In the genomic region with DNA sequence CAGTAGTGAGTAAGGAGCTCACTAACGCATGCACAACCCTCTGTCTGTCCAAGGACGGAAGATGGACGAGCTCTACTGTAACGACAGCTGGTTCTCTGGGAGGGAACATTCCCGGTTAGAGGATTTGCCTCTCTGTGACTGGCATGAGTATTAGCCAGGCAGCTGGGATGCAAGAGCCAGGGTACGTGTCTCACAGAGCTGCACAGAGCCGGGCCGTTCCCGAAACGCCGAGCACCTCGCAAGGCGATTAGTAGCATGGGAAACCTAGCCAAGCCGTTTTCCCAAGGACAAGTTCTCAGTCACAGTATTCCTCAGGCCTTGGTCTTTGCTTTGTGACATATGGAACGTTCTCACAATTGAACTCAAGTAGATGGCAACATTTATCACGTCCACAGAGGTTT, we compare ENCODE assay signal across 9 cellular contexts.
DNase-seq lines count a peak whose midpoint lies in the region; FAIRE-seq and TF ChIP-seq lines count a peak whose summit lies in the region.
"Had no signal": no experiment of that assay in that cellular context is flagged by ENCODE, and none has a peak within 500 bp of the region (broad histone marks: within the 10 kb centered on the region; RNA-seq: fewer than 3 reads in every experiment).

No MANE protein-coding gene starts in this region.

- peaks cover 35% of the 10 kb centered on the region for H3K36me3 ChIP-seq in HUES6 (ENCODE audit: control insufficient read depth, insufficient read depth, low read length)
- H3K36me3 ChIP-seq in mammary epithelial cell (ENCODE audit: insufficient read depth, low read length), result peaks cover 22% of the 10 kb centered on the region
- no peaks in the 10 kb centered on the region for H3K36me3 ChIP-seq in mesodermal cell (ENCODE audit: control insufficient read depth, insufficient read depth, low read length)

- no peak overlapping the region for H3K4me3 ChIP-seq in HUES6 (ENCODE audit: low read depth, low read length)
- H3K4me3 ChIP-seq in mammary epithelial cell (replicated peaks in 1 of 3; ENCODE audit: insufficient read depth in 1 of 3, low read depth in 2 of 3, low read length in 3 of 3), result no peak overlapping the region
- H3K4me3 ChIP-seq in mesodermal cell (ENCODE audit: extremely low read depth, insufficient read depth, low read length, poor library complexity, severe bottlenecking), result no peak overlapping the region

- no peak for DNase-seq in mammary epithelial cell
- DNase-seq in urothelium cell line (ENCODE audit: low spot score), result peak; percentile 32
- DNase-seq in kidney tubule cell (ENCODE audit: low spot score), result no peak
- DNase-seq in activated T-cell treated with anti-CD3 and anti-CD28 coated beads, Interleukin-2, amount 50 U/mL, for 48 hours, result no peak
- DNase-seq in NOMO-1 (lab: John Stamatoyannopoulos, UW; ENCODE audit: unreplicated experiment in 2 of 2), result no peak
- DNase-seq: activated CD8-positive, alpha-beta memory T cell treated with anti-CD3 and anti-CD28 coated beads, Interleukin-2, amount 50 U/mL, for 4 hours; immature natural killer cell had no signal

- no peaks in the 10 kb centered on the region for H4K20me1 ChIP-seq in mammary epithelial cell (ENCODE audit: insufficient read depth, low read length)

- peak; percentile 17 for FAIRE-seq in urothelium cell line (lab: Jason Lieb, UNC)

- TF ChIP-seq CTCF in mammary epithelial cell (conservative IDR thresholded peaks at IDR 0.05 in 1 of 2, IDR thresholded peaks at IDR 0.05 in 1 of 2; ENCODE audit: extremely low read depth in 1 of 2, insufficient read depth in 1 of 2, low read depth in 1 of 2, low read length in 2 of 2), result no peak

- in situ Hi-C loops in mammary epithelial cell (cut with MboI; ENCODE audit: low sequenced_read_pairs in 2 of 2), result no loop called here

- CTCF ChIA-PET in mammary epithelial cell (lab: Charles Lee; ENCODE audit: low non-redundant PET), result interaction anchor here (0.7 kb wide), 2 partner anchors 92 to 93 kb away, joined by 8 to 20 read pairs; no protein-coding TSS in a partner anchor

- H3K27ac ChIP-seq in HUES6 (ENCODE audit: low read depth, low read length), result peak overlapping the region; percentile 67
- peak overlapping the region; percentile 17 for H3K27ac ChIP-seq in mammary epithelial cell (ENCODE audit: insufficient read depth, low read depth, low read length)
- peak overlapping the region; percentile 98 for H3K27ac ChIP-seq in mesodermal cell (ENCODE audit: low read depth, low read length, severe bottlenecking)

- H2AFZ ChIP-seq in mammary epithelial cell (ENCODE audit: low read depth, low read length), result peak overlapping the region; percentile 36

- intact Hi-C loops in mammary epithelial cell (cut with micrococcal nuclease), result loop anchor here (2.0 to 10.0 kb wide), 2 partner anchors 183 to 255 kb away; no protein-coding TSS in a partner anchor

- no TSS peak for BruUV-seq in mammary epithelial cell (replicated peaks; lab: Mats Ljungman, UMichigan)

- peak overlapping the region; percentile 22 for H3K9ac ChIP-seq in HUES6 (ENCODE audit: low read length)
- H3K9ac ChIP-seq in mammary epithelial cell (ENCODE audit: insufficient read depth, low read length), result no peak overlapping the region

- no peaks in the 10 kb centered on the region for H3K9me3 ChIP-seq in HUES6 (ENCODE audit: control insufficient read depth, insufficient read depth, low read depth, low read length)
- no peaks in the 10 kb centered on the region for H3K9me3 ChIP-seq in mammary epithelial cell (replicated peaks; ENCODE audit: insufficient read depth, low read length)
- H3K9me3 ChIP-seq in mesodermal cell (ENCODE audit: control insufficient read depth, low read length), result no peaks in the 10 kb centered on the region

- dilution Hi-C loops in mammary epithelial cell (cut with HindIII; ENCODE audit: low sequenced_read_pairs), result loop anchor here (10.0 kb wide), 1 partner anchor 55 kb away; no protein-coding TSS in a partner anchor

- H3K79me2 ChIP-seq in mammary epithelial cell (ENCODE audit: insufficient read depth, low read length), result no peaks in the 10 kb centered on the region

- H3K27me3 ChIP-seq in HUES6 (ENCODE audit: control insufficient read depth, insufficient read depth, low read length) (no peaks in the 10 kb centered on the region), mammary epithelial cell (ENCODE audit: insufficient read depth, low read length) (no peaks in the 10 kb centered on the region)

- peak overlapping the region; percentile 57 for H3K4me2 ChIP-seq in mammary epithelial cell (ENCODE audit: insufficient read depth, low read depth, low read length)

- H3K4me1 ChIP-seq in HUES6 (ENCODE audit: control insufficient read depth, insufficient read depth, low read length) (peaks cover 44% of the 10 kb centered on the region), mammary epithelial cell (ENCODE audit: insufficient read depth, low read length) (peaks cover 43% of the 10 kb centered on the region), mesodermal cell (ENCODE audit: control insufficient read depth, insufficient read depth, low read length, poor library complexity, severe bottlenecking) (peaks cover 69% of the 10 kb centered on the region)

- 93% methylated on average over 9 of the region's 16 CpGs for WGBS in mammary epithelial cell (ENCODE audit: low coverage, missing lambda C conversion rate)
- WGBS in mesodermal cell (ENCODE audit: insufficient coverage in 2 of 2), 2 experiments, result 85 to 91% methylated on average over 16 of the region's 16 CpGs

Comparison
In these comparisons a context has a peak if more than half of its experiments do, and no peak if none do; other contexts are left out.
1. H3K27ac ChIP-seq: peak in every context shown above with its lines; median percentile 98 in mesodermal cell; 67 in HUES6; 17 in mammary epithelial cell.